Comparison of ENCODE assay signal across 15 cellular contexts in genomic region chr7:26937956-26938623, GRCh38.
DNase-seq lines count a peak whose midpoint lies in the region; ATAC-seq lines count a peak whose summit lies in the region.
"Had no signal": no experiment of that assay in that cellular context is flagged by ENCODE, and none has a peak within 500 bp of the region (broad histone marks: within the 10 kb centered on the region; RNA-seq: fewer than 3 reads in every experiment).

No MANE protein-coding gene starts in this region.

- ATAC-seq in GM21786 (IDR thresholded peaks at IDR 0.05; ENCODE audit: unreplicated experiment) (peak; percentile 65), HG02870 (IDR thresholded peaks at IDR 0.05; ENCODE audit: unreplicated experiment) (no peak)

- no peak overlapping the region for H3K27ac Mint-ChIP-seq in activated naive CD8-positive, alpha-beta T cell treated with anti-CD3 and anti-CD28 coated beads for 36 hours
- H3K27ac Mint-ChIP-seq: CD4-positive, alpha-beta memory T cell had no signal

- peaks cover 6% of the 10 kb centered on the region for H3K9me3 Mint-ChIP-seq in activated naive CD8-positive, alpha-beta T cell treated with anti-CD3 and anti-CD28 coated beads for 36 hours
- H3K9me3 Mint-ChIP-seq: neural crest cell had no signal

- no peaks in the 10 kb centered on the region for H3K36me3 Mint-ChIP-seq in activated naive CD8-positive, alpha-beta T cell treated with anti-CD3 and anti-CD28 coated beads for 36 hours
- H3K36me3 Mint-ChIP-seq: CD4-positive, alpha-beta memory T cell had no signal

- DNase-seq in AG20443 (ENCODE audit: low spot score) (peak; percentile 19), HuH-7 (ENCODE audit: low spot score) (peak; percentile 23), glomerular visceral epithelial cell (ENCODE audit: extremely low spot score) (peak; percentile 53), NK-92 (lab: John Stamatoyannopoulos, UW; ENCODE audit: unreplicated experiment) (no peak)
- no peak for DNase-seq in stimulated activated CD4-positive, alpha-beta T cell treated with anti-CD3 and anti-CD28 coated beads, Interleukin-2, amount 100 ng/mL, for 24 hours
- DNase-seq in activated naive CD8-positive, alpha-beta T cell treated with anti-CD3 and anti-CD28 coated beads for 36 hours: no peak
- DNase-seq: activated CD4-positive, alpha-beta T cell treated with anti-CD3 and anti-CD28 coated beads for 4 hours; activated CD8-positive, alpha-beta memory T cell treated with anti-CD3 and anti-CD28 coated beads, Interleukin-2, amount 50 U/mL, for 48 hours; CD4-positive, alpha-beta memory T cell; NCI-H1930; NCI-H510A treated with DMSO at 0.1 percent for 48 hours; SK-N-SH had no signal

- no peak overlapping the region for H3K4me3 Mint-ChIP-seq in activated naive CD8-positive, alpha-beta T cell treated with anti-CD3 and anti-CD28 coated beads for 36 hours
- H3K4me3 Mint-ChIP-seq: CD4-positive, alpha-beta memory T cell; neural crest cell had no signal

- no peaks in the 10 kb centered on the region for H3K4me1 Mint-ChIP-seq in activated naive CD8-positive, alpha-beta T cell treated with anti-CD3 and anti-CD28 coated beads for 36 hours
- H3K4me1 Mint-ChIP-seq: CD4-positive, alpha-beta memory T cell; neural crest cell had no signal

- H3K27me3 Mint-ChIP-seq in activated naive CD8-positive, alpha-beta T cell treated with anti-CD3 and anti-CD28 coated beads for 36 hours: peaks cover 18% of the 10 kb centered on the region

Comparison
In these comparisons a context has a peak if more than half of its experiments do, and no peak if none do; other contexts are left out.
1. DNase-seq: peak in AG20443 (single experiment), HuH-7 (single experiment) and glomerular visceral epithelial cell (single experiment); none in stimulated activated CD4-positive, alpha-beta T cell treated with anti-CD3 and anti-CD28 coated beads, Interleukin-2, amount 100 ng/mL, for 24 hours (0 of 2), activated naive CD8-positive, alpha-beta T cell treated with anti-CD3 and anti-CD28 coated beads for 36 hours (single experiment) and NK-92 (single experiment).